Comparison of ENCODE assay signal across 11 cellular contexts in the genomic region with DNA sequence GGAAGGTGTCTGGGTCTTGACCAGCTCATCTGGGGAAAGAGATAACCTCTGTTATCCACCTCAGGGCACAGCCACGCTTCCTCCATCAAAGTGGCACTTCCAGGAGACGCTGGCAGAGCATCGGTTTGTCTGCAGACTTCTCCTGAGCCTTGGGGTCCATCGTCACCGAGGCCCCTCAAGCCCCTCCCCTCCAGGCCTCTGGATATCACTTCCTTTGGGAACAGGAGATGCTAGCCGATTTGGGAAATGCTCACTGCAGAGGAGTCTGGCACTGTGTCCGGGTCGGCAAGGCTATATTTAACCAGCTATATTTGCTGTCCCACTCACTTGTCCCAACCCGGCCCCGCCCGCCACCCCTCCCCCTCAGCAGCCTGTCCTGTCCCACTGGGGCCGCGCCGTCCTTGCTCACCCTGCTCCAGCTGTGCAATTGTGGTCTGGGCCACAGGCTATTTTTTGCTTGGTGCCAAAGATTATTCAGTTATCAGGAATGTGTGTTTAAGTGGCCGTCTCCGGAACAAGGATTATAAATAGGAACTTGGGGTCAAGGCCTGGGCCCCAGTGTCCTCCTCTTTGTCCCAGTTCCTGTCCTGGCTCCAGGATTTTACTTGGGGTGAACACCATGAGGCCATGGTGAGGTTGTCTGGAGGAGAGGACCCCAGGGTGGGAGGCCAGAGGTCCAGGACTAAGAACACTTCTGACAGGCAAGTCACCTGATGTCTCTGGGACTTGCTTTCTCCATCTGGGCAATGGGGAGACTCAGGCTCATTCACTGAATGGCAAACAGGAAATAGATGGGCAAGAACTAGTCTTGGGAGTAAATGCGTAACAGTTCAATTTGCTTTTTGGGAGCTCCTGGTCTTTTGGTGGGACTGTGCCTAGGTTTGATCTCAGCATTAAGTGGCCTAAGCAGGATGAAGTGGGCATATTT.
DNase-seq lines count a peak whose midpoint lies in the region; ATAC-seq, FAIRE-seq and TF ChIP-seq lines count a peak whose summit lies in the region.
"Had no signal": no experiment of that assay in that cellular context is flagged by ENCODE, and none has a peak within 500 bp of the region (broad histone marks: within the 10 kb centered on the region; RNA-seq: fewer than 3 reads in every experiment).

No MANE protein-coding gene starts in this region.

- in situ Hi-C loops in G401 (cut with HindIII; ENCODE audit: low sequenced_read_pairs) = no loop called here

- no peak overlapping the region for H3K27ac Mint-ChIP-seq in activated CD8-positive, alpha-beta T cell treated with anti-CD3 and anti-CD28 coated beads, Interleukin-2, amount 10 ng/mL, durations not matched to agents 7 days and 5 days
- H3K27ac Mint-ChIP-seq: T-helper 1 cell treated with Interleukin-12 subunit alpha and Interleukin-12 subunit beta and Interleukin-4 antibody, amounts not matched to agents 30 μg/mL and 1 μg/mL, for 36 hours had no signal

- BruUV-seq in PC-9 (replicated peaks; lab: Mats Ljungman, UMichigan) = no TSS peak

- no peak overlapping the region for H2BK15ac ChIP-seq in neuronal stem cell (ENCODE audit: low read length)

- TF ChIP-seq RAD21 in A549 (conservative IDR thresholded peaks at IDR 0.05 in 1 of 2, IDR thresholded peaks at IDR 0.05 in 1 of 2) = no peak

- no peak overlapping the region for H2AK5ac ChIP-seq in neuronal stem cell (ENCODE audit: low read depth, low read length)

- no peak overlapping the region for H3K14ac ChIP-seq in neuronal stem cell (ENCODE audit: low read length)

- H3K36me3 Mint-ChIP-seq in activated CD8-positive, alpha-beta T cell treated with anti-CD3 and anti-CD28 coated beads, Interleukin-2, amount 10 ng/mL, durations not matched to agents 7 days and 5 days (ENCODE audit: low read depth) = no peaks in the 10 kb centered on the region

- H3K9me3 ChIP-seq in A549 = no peaks in the 10 kb centered on the region
- H3K9me3 ChIP-seq in PC-9 (ENCODE audit: insufficient read depth, low read depth) = no peaks in the 10 kb centered on the region
- no peaks in the 10 kb centered on the region for H3K9me3 ChIP-seq in neuronal stem cell (replicated peaks in 1 of 2; ENCODE audit: control insufficient read depth in 2 of 2, insufficient read depth in 1 of 2, low read depth in 1 of 2, low read length in 2 of 2)

- no peak overlapping the region for H3K9ac ChIP-seq in neuronal stem cell (ENCODE audit: low read depth, low read length, poor library complexity)

- peaks cover 10% of the 10 kb centered on the region for H3K4me1 ChIP-seq in A549
- peaks cover 62% of the 10 kb centered on the region for H3K4me1 ChIP-seq in PC-9 (replicated peaks; ENCODE audit: insufficient read depth)
- H3K4me1 ChIP-seq in neuronal stem cell (ENCODE audit: control insufficient read depth in 2 of 2, insufficient read depth in 1 of 2, low read depth in 1 of 2, low read length in 2 of 2) = peaks cover 0 to 7% of the 10 kb centered on the region in 2 donors

- H4K8ac ChIP-seq in neuronal stem cell (ENCODE audit: low read depth, low read length) = no peak overlapping the region

- H2BK120ac ChIP-seq in neuronal stem cell (ENCODE audit: low read depth, low read length) = no peak overlapping the region

- FAIRE-seq in A549 (lab: Jason Lieb, UNC) = no peak

- no peak for TF ChIP-seq EP300 in A549 (IDR thresholded peaks at IDR 0.05)

- H2BK12ac ChIP-seq in neuronal stem cell (ENCODE audit: low read length) = no peak overlapping the region

- POLR2A ChIA-PET in A549 (lab: Yijun Ruan, JAX) = no interaction called here
- POLR2A ChIA-PET in PC-9 (lab: Charles Lee; ENCODE audit: unreplicated experiment) = interaction anchor here (0.6 to 0.7 kb wide), 3 partner anchors 25 to 68 kb away, joined by 5 to 6 read pairs (median 5); no protein-coding TSS in a partner anchor
- POLR2A ChIA-PET in activated CD8-positive, alpha-beta T cell treated with anti-CD3 and anti-CD28 coated beads, Interleukin-2, amount 10 ng/mL, durations not matched to agents 7 days and 5 days (lab: Charles Lee) = no interaction called here

- H3K9me2 ChIP-seq in PC-9 (ENCODE audit: insufficient read depth) = no peaks in the 10 kb centered on the region

- CTCF ChIA-PET in A549 (lab: Yijun Ruan, JAX) (interaction anchor here (1.0 kb wide), 1 partner anchor 171 kb away, joined by 3 read pairs; no protein-coding TSS in a partner anchor), PC-9 (lab: Charles Lee) (interaction anchor here (0.7 kb wide), 1 partner anchor 81 kb away, joined by 13 read pairs; no protein-coding TSS in a partner anchor)
- CTCF ChIA-PET in activated CD8-positive, alpha-beta T cell treated with anti-CD3 and anti-CD28 coated beads, Interleukin-2, amount 10 ng/mL, durations not matched to agents 7 days and 5 days (lab: Charles Lee) = no interaction called here

- no peaks in the 10 kb centered on the region for H3K79me1 ChIP-seq in neuronal stem cell (ENCODE audit: low read depth, low read length)

- H3K27me3 Mint-ChIP-seq in activated CD8-positive, alpha-beta T cell treated with anti-CD3 and anti-CD28 coated beads, Interleukin-2, amount 10 ng/mL, durations not matched to agents 7 days and 5 days (ENCODE audit: low read depth) = no peaks in the 10 kb centered on the region

- ATAC-seq in A549 = no peak; a peak in 1 of 6 replicates
- ATAC-seq in activated CD8-positive, alpha-beta T cell treated with anti-CD3 and anti-CD28 coated beads, Interleukin-2, amount 10 ng/mL, durations not matched to agents 7 days and 5 days = no peak

- H3K4me2 ChIP-seq in A549 (peak overlapping the region; percentile 15; the same call in 1 of the 3 replicates), PC-9 (peak overlapping the region; percentile 65), neuronal stem cell (ENCODE audit: insufficient read depth, low read length, poor library complexity, severe bottlenecking) (no peak overlapping the region)

- H2BK5ac ChIP-seq in neuronal stem cell (ENCODE audit: low read length) = no peak overlapping the region

- no peak overlapping the region for H3K4me3 ChIP-seq in A549
- H3K4me3 ChIP-seq in PC-9 = no peak overlapping the region
- H3K4me3 ChIP-seq in neuronal stem cell (ENCODE audit: low read length in 2 of 2) = no peak overlapping the region

- peak overlapping the region; percentile 2 to 10; a peak in 3 of 6 replicates for H3K27ac ChIP-seq in A549
- H3K27ac ChIP-seq in PC-9 = peak overlapping the region; percentile 33; the same call in 1 of the 2 replicates
- H3K27ac ChIP-seq in neuronal stem cell (replicated peaks; ENCODE audit: low read length) = no peak overlapping the region

- no peaks in the 10 kb centered on the region for H3K36me3 ChIP-seq in PC-9 (ENCODE audit: low read depth)
- H3K36me3 ChIP-seq in neuronal stem cell (replicated peaks in 1 of 2; ENCODE audit: control insufficient read depth in 2 of 2, insufficient read depth in 2 of 2, low read length in 2 of 2) = no peaks in the 10 kb centered on the region

- H2AFZ ChIP-seq in PC-9 (no peak overlapping the region), neuronal stem cell (ENCODE audit: low read length) (no peak overlapping the region)

- TF ChIP-seq POLR2A in A549 (IDR thresholded peaks at IDR 0.05; ENCODE audit: low read length) = no peak

- H3F3A ChIP-seq in PC-9 (ENCODE audit: insufficient read depth, low read depth) = 0 out of 2 replicates have a peak, but pooled peaks cover 5% of the 10 kb centered on the region

- H3K23ac ChIP-seq in neuronal stem cell (ENCODE audit: low read depth, low read length, poor library complexity) = no peak overlapping the region

- H3K18ac ChIP-seq in neuronal stem cell (ENCODE audit: low read length) = no peak overlapping the region

- H3K4me3 Mint-ChIP-seq in activated CD8-positive, alpha-beta T cell treated with anti-CD3 and anti-CD28 coated beads, Interleukin-2, amount 10 ng/mL, durations not matched to agents 7 days and 5 days = no peak overlapping the region
- H3K4me3 Mint-ChIP-seq: T-helper 1 cell treated with Interleukin-12 subunit alpha and Interleukin-12 subunit beta and Interleukin-4 antibody, amounts not matched to agents 30 μg/mL and 1 μg/mL, for 36 hours had no signal

- H3K79me2 ChIP-seq in PC-9 (ENCODE audit: low read depth) = no peaks in the 10 kb centered on the region

- no peak for TF ChIP-seq CTCF in A549 (IDR thresholded peaks at IDR 0.05)
- TF ChIP-seq CTCF in PC-9 (conservative IDR thresholded peaks at IDR 0.05) = no peak

- H4K91ac ChIP-seq in neuronal stem cell (ENCODE audit: low read depth, low read length, poor library complexity) = no peak overlapping the region

- H3K9me3 Mint-ChIP-seq in activated CD8-positive, alpha-beta T cell treated with anti-CD3 and anti-CD28 coated beads, Interleukin-2, amount 10 ng/mL, durations not matched to agents 7 days and 5 days (ENCODE audit: insufficient read depth) = no peaks in the 10 kb centered on the region

- no peaks in the 10 kb centered on the region for H3K4me1 Mint-ChIP-seq in activated CD8-positive, alpha-beta T cell treated with anti-CD3 and anti-CD28 coated beads, Interleukin-2, amount 10 ng/mL, durations not matched to agents 7 days and 5 days (ENCODE audit: low read depth)

- intact Hi-C loops in PC-9 (cut with micrococcal nuclease; ENCODE audit: unreplicated experiment) = loop anchor here (1.0 kb wide), 2 partner anchors 31 to 422 kb away; no protein-coding TSS in a partner anchor

- no peaks in the 10 kb centered on the region for H4K20me1 ChIP-seq in PC-9 (ENCODE audit: insufficient read depth)

- DNase-seq in A549 (ENCODE audit: low read depth in 1 of 2, low spot score in 1 of 2) (peak in 1 of 2 experiments; percentile 13), PC-9 (peak; percentile 71 to 95), epidermal melanocyte (ENCODE audit: insufficient read length, low spot score) (peak; percentile 47), mesenteric fat pad (ENCODE audit: low spot score) (peak; percentile 90), NCI-H748 treated with DMSO at 0.1 percent for 48 hours (lab: John Stamatoyannopoulos, UW) (no peak), neuronal stem cell (ENCODE audit: low spot score) (no peak), G401 (ENCODE audit: low spot score) (no peak)
- DNase-seq in activated CD8-positive, alpha-beta T cell treated with anti-CD3 and anti-CD28 coated beads, Interleukin-2, amount 10 ng/mL, durations not matched to agents 7 days and 5 days = no peak
- DNase-seq: activated naive CD4-positive, alpha-beta T cell treated with anti-CD3 and anti-CD28 coated beads, Interleukin-2, amount 50 U/mL, for 16 hours; NCI-H146 had no signal

- 55% methylated on average over 15 of the region's 17 CpGs for WGBS in A549 (ENCODE audit: missing lambda C conversion rate)
- WGBS in neuronal stem cell (ENCODE audit: extremely low coverage in 2 of 2, insufficient read length in 2 of 2, insufficient replicate concordance in 1 of 2), 2 donors = no CpG with 5 or more reads among the region's 17 CpGs

- no peak overlapping the region for H3K4ac ChIP-seq in neuronal stem cell (ENCODE audit: low read length)

- H3K27me3 ChIP-seq in PC-9 (ENCODE audit: insufficient read depth, low read depth) (no peaks in the 10 kb centered on the region), neuronal stem cell (ENCODE audit: control insufficient read depth in 3 of 3, insufficient read depth in 3 of 3, low read depth in 1 of 3, low read length in 3 of 3) (no peaks in the 10 kb centered on the region)

TF ChIP-seq in A549, 52 proteins besides CTCF, POLR2A, EP300 and RAD21 (continues in another document):
- no peak for TF ChIP-seq KDM1A (IDR thresholded peaks at IDR 0.05; ENCODE audit: low read depth)
- no peak for TF ChIP-seq JUN (IDR thresholded peaks at IDR 0.05)
- TF ChIP-seq EHMT2 (IDR thresholded peaks at IDR 0.05; ENCODE audit: low read depth) = no peak
- TF ChIP-seq HDAC2 (IDR thresholded peaks at IDR 0.05) = no peak

Comparison
In these comparisons a context has a peak if more than half of its experiments do, and no peak if none do; other contexts are left out.
1. DNase-seq: peak in PC-9 (2 of 2), epidermal melanocyte (single experiment) and mesenteric fat pad (single experiment); none in NCI-H748 treated with DMSO at 0.1 percent for 48 hours (single experiment), neuronal stem cell (single experiment), activated CD8-positive, alpha-beta T cell treated with anti-CD3 and anti-CD28 coated beads, Interleukin-2, amount 10 ng/mL, durations not matched to agents 7 days and 5 days (single experiment) and G401 (single experiment).